9 cellular contexts compared by ENCODE assay signal in the genomic region with DNA sequence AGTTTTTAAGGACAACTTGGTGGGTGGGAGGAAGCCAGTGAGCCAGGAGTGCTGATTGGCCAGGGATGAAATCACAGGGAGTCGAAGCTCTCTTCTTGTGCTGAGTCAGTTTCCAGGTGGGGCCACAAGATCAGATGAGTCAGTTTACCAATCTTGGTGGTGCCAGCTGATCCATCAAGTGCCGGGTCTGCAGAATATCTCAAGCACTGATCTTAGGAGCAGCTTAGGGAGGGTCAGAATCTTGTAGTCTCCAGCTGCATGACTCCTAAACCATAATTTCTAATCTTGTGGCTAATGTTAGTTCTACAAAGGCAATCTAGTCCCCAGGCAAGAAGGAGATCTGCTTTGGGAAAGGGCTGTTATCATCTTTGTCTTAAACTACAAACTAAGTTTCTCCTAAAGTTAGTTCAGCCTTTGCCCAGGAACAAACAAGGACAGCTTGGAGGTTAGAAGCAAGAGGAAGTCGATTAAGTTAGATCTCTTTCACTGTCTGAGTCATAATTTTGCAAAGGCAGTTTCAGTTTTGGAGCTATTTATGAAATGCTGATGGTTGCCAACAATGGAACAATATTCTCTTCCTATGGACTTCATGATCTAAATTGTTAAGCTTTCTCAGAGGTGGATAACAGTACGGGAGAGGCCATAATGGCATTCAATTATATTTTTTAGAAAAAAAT. TPM values are rescaled to one million over a fixed set of nuclear protein-coding genes. Genes with fewer than 3 reads are reported as not detected.
A peak's percentile ranks its signal among the peaks of the same experiment; 100 is the strongest.
DNase-seq lines count a peak whose midpoint lies in the region; ATAC-seq and TF ChIP-seq lines count a peak whose summit lies in the region.
"Not testable (repeated sequence)": the region's sequence is repeated elsewhere in the genome, so short reads cannot be mapped to it uniquely, and the experiment has no call there.
"Had no signal": no experiment of that assay in that cellular context is flagged by ENCODE, and none has a peak within 500 bp of the region (broad histone marks: within the 10 kb centered on the region; RNA-seq: fewer than 3 reads in every experiment).

No MANE protein-coding gene starts in this region.

- peak overlapping the region; percentile 79; the same call in 1 of the 2 replicates for H2AFZ ChIP-seq in OCI-LY7 (ENCODE audit: low read length)

- peak overlapping the region; percentile 55 for H3K4me3 Mint-ChIP-seq in activated T-cell treated with anti-CD3 and anti-CD28 coated beads, Interleukin-2, amount 50 U/mL, for 24 hours
- peak overlapping the region in 6 of 10 donors; percentile 2 to 66 (median 39) for H3K4me3 Mint-ChIP-seq in naive thymus-derived CD8-positive, alpha-beta T cell
- H3K4me3 Mint-ChIP-seq in stimulated activated naive CD8-positive, alpha-beta T cell treated with anti-CD3 and anti-CD28 coated beads, Interleukin-15, amount 100 ng/mL, for 72 hours = peak overlapping the region; percentile 58 to 68

- intact Hi-C loops in OCI-LY7 (cut with micrococcal nuclease; ENCODE audit: unreplicated experiment) = not testable (repeated sequence)

- not testable (repeated sequence) for BruUV-seq in OCI-LY7 (replicated peaks; lab: Mats Ljungman, UMichigan)

- 13 to 19% methylated on average over 4 of the region's 4 CpGs for WGBS in esophagus, 2 donors

- not testable (repeated sequence) for H3K36me3 Mint-ChIP-seq in activated T-cell treated with anti-CD3 and anti-CD28 coated beads, Interleukin-2, amount 50 U/mL, for 24 hours (ENCODE audit: low read depth); naive thymus-derived CD8-positive, alpha-beta T cell

- peak; percentile 11 for DNase-seq in OCI-LY7 (ENCODE audit: low spot score)
- DNase-seq in activated T-cell treated with anti-CD3 and anti-CD28 coated beads, Interleukin-2, amount 50 U/mL, for 24 hours = peak; percentile 52
- peak in 1 of 10 donors; percentile 5 for DNase-seq in naive thymus-derived CD8-positive, alpha-beta T cell
- peak; percentile 19 to 41 for DNase-seq in stimulated activated naive CD8-positive, alpha-beta T cell treated with anti-CD3 and anti-CD28 coated beads, Interleukin-15, amount 100 ng/mL, for 72 hours

- peaks cover 15% of the 10 kb centered on the region for H3K4me1 ChIP-seq in OCI-LY7 (ENCODE audit: insufficient read depth, low read length, poor library complexity, severe bottlenecking)
- H3K4me1 ChIP-seq in esophagus (ENCODE audit: control insufficient read depth in 2 of 2, insufficient read depth in 2 of 2, low read length in 1 of 2) = not testable (repeated sequence)

- ATAC-seq in GM18502 (IDR thresholded peaks at IDR 0.05; ENCODE audit: poor library complexity, unreplicated experiment) (peak; percentile 81), GM21717 (IDR thresholded peaks at IDR 0.05; ENCODE audit: unreplicated experiment) (peak; percentile 75), HG03342 (IDR thresholded peaks at IDR 0.05; ENCODE audit: unreplicated experiment) (peak; percentile 93)
- not testable (repeated sequence) for ATAC-seq in naive thymus-derived CD8-positive, alpha-beta T cell
- peak; percentile 81 for ATAC-seq in stimulated activated naive CD8-positive, alpha-beta T cell treated with anti-CD3 and anti-CD28 coated beads, Interleukin-15, amount 100 ng/mL, for 72 hours

- POLR2A ChIA-PET in OCI-LY7 (lab: Charles Lee); naive thymus-derived CD8-positive, alpha-beta T cell (lab: Charles Lee): not testable (repeated sequence)

- CTCF ChIA-PET in OCI-LY7 (lab: Charles Lee; ENCODE audit: unreplicated experiment) = not testable (repeated sequence)

- TF ChIP-seq CTCF in OCI-LY7 (conservative IDR thresholded peaks at IDR 0.05; ENCODE audit: low read length) = not testable (repeated sequence)

- H4K20me1 ChIP-seq in OCI-LY7 (ENCODE audit: insufficient read depth, low read length) = not testable (repeated sequence)

- H3K4me3 ChIP-seq in OCI-LY7 (ENCODE audit: low read depth, low read length, poor library complexity, severe bottlenecking); esophagus (ENCODE audit: low read depth in 1 of 2, low read length in 2 of 2): not testable (repeated sequence)

- peak overlapping the region; percentile 92 for H3K27ac Mint-ChIP-seq in activated T-cell treated with anti-CD3 and anti-CD28 coated beads, Interleukin-2, amount 50 U/mL, for 24 hours
- H3K27ac Mint-ChIP-seq in naive thymus-derived CD8-positive, alpha-beta T cell = peak overlapping the region in 4 of 10 donors; percentile 7 to 57 (median 46)
- peak overlapping the region in 1 of 2 donors; percentile 66 for H3K27ac Mint-ChIP-seq in stimulated activated naive CD8-positive, alpha-beta T cell treated with anti-CD3 and anti-CD28 coated beads, Interleukin-15, amount 100 ng/mL, for 72 hours

- H3K36me3 ChIP-seq in OCI-LY7 (ENCODE audit: insufficient read depth, low read length); esophagus (ENCODE audit: control insufficient read depth in 2 of 2, insufficient read depth in 2 of 2, low read length in 1 of 2): not testable (repeated sequence)

- not testable (repeated sequence) for H3K79me2 ChIP-seq in OCI-LY7 (ENCODE audit: insufficient read depth, low read depth, low read length)

- H3K27ac ChIP-seq in OCI-LY7 (ENCODE audit: low read depth, low read length, poor library complexity, severe bottlenecking) = not testable (repeated sequence)
- peak overlapping the region; percentile 9 to 68 for H3K27ac ChIP-seq in esophagus (ENCODE audit: low read depth in 2 of 2, low read length in 1 of 2)

- not testable (repeated sequence) for H3K27me3 ChIP-seq in esophagus (ENCODE audit: control insufficient read depth in 1 of 2, insufficient read depth in 2 of 2, low read length in 2 of 2)

- peaks cover 21% of the 10 kb centered on the region for H3K4me1 Mint-ChIP-seq in activated T-cell treated with anti-CD3 and anti-CD28 coated beads, Interleukin-2, amount 50 U/mL, for 24 hours (ENCODE audit: low read depth)
- peaks cover 9 to 13% (median 11%) of the 10 kb centered on the region in 4 donors for H3K4me1 Mint-ChIP-seq in naive thymus-derived CD8-positive, alpha-beta T cell
- H3K4me1 Mint-ChIP-seq in stimulated activated naive CD8-positive, alpha-beta T cell treated with anti-CD3 and anti-CD28 coated beads, Interleukin-15, amount 100 ng/mL, for 72 hours = peaks cover 25% of the 10 kb centered on the region

- H3K9me3 ChIP-seq in OCI-LY7 (ENCODE audit: low read length); esophagus (ENCODE audit: control insufficient read depth in 2 of 2, insufficient read depth in 1 of 2, low read depth in 1 of 2, low read length in 1 of 2): not testable (repeated sequence)

- peak overlapping the region; percentile 32 for H3K4me2 ChIP-seq in OCI-LY7 (ENCODE audit: low read length)

- H3K27me3 Mint-ChIP-seq in activated T-cell treated with anti-CD3 and anti-CD28 coated beads, Interleukin-2, amount 50 U/mL, for 24 hours = peaks cover 12% of the 10 kb centered on the region
- peaks cover 1 to 28% (median 13%) of the 10 kb centered on the region in 5 donors for H3K27me3 Mint-ChIP-seq in naive thymus-derived CD8-positive, alpha-beta T cell
- H3K27me3 Mint-ChIP-seq in stimulated activated naive CD8-positive, alpha-beta T cell treated with anti-CD3 and anti-CD28 coated beads, Interleukin-15, amount 100 ng/mL, for 72 hours = not testable (repeated sequence)

- not testable (repeated sequence) for H3K9me2 ChIP-seq in OCI-LY7 (ENCODE audit: insufficient read depth, low read length)

- H3K9me3 Mint-ChIP-seq in activated T-cell treated with anti-CD3 and anti-CD28 coated beads, Interleukin-2, amount 50 U/mL, for 24 hours; naive thymus-derived CD8-positive, alpha-beta T cell; stimulated activated naive CD8-positive, alpha-beta T cell treated with anti-CD3 and anti-CD28 coated beads, Interleukin-15, amount 100 ng/mL, for 72 hours: not testable (repeated sequence)

RNA-seq across cellular contexts. Expression of a gene that starts 26.2 kb away (rescaled TPM):
- total RNA-seq in OCI-LY7 (2014; rRNA removed; shearing (Covaris generic)) = not detected in 2 replicates
- total RNA-seq in OCI-LY7 (2022) = not detected in 2 replicates
- polyA plus RNA-seq in esophagus = not detected
- not detected for total RNA-seq in naive thymus-derived CD8-positive, alpha-beta T cell
- polyA plus RNA-seq in naive thymus-derived CD8-positive, alpha-beta T cell = not detected
- polyA plus RNA-seq: neural cell had no signal
